10 cellular contexts compared by ENCODE assay signal in the genomic region with DNA sequence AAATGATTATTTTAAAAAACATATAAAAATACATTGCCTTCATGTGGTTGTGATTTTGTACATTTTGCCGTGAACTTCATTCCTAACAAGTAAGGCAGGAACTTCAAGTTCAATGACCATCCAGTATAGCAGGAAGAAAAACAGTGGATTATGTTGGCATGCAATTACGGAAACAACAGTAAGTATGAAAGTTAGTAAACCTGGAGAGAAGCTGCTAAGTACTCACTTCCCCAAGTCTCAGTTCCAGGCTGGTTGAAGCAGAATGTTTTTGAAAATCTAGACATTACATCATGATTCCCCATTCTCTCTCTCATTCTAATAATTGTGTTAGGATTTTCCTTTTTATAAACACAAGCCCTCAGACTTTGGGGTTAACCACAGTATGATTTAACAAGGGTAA.
"Had no signal": no experiment of that assay in that cellular context is flagged by ENCODE, and none has a peak within 500 bp of the region (broad histone marks: within the 10 kb centered on the region; RNA-seq: fewer than 3 reads in every experiment).

No MANE protein-coding gene starts in this region.

- H3K27ac ChIP-seq: GM23248, HL-60 had no signal

- H3K9ac ChIP-seq: GM23248 had no signal

- H3K36me3 Mint-ChIP-seq: IgD-negative memory B cell had no signal

- H3K4me3 ChIP-seq: GM23248, HAP-1 had no signal

- H3K4me1 ChIP-seq: HAP-1 had no signal

- H3K36me3 ChIP-seq: HAP-1 had no signal

- H3K9me3 ChIP-seq: HAP-1 had no signal

- H3K4me1 Mint-ChIP-seq: IgD-negative memory B cell had no signal

- H3K27me3 Mint-ChIP-seq: IgD-negative memory B cell had no signal

- H2AFZ ChIP-seq: GM23248 had no signal

- H3K27ac Mint-ChIP-seq: HFFc6, IgD-negative memory B cell had no signal

- DNase-seq: GM23248, GOT3, H7, HFFc6, KBM-7 had no signal

- H3K4me3 Mint-ChIP-seq: HFFc6, IgD-negative memory B cell had no signal

- ATAC-seq: HCT116, HepG2 had no signal
